In genomic region chr1:208132287-208132882, GRCh38 we compare ENCODE assay signal across 8 cellular contexts.
DNase-seq lines count a peak whose midpoint lies in the region; ATAC-seq and TF ChIP-seq lines count a peak whose summit lies in the region.

No MANE protein-coding gene starts in this region.

- 55% methylated on average over 4 of the region's 4 CpGs for WGBS in right cardiac atrium
- 10 to 45% methylated on average over 4 of the region's 4 CpGs for WGBS in sigmoid colon, 2 donors

- peak; percentile 34 for DNase-seq in GM06990 (ENCODE audit: extremely low read depth, insufficient read length)
- DNase-seq in H4 (ENCODE audit: low spot score): peak; percentile 70
- peak; percentile 88 for DNase-seq in LoVo (ENCODE audit: low spot score)
- DNase-seq in SK-N-DZ (ENCODE audit: low spot score): peak; percentile 24
- peak; percentile 45 for DNase-seq in amniotic stem cell (lab: John Stamatoyannopoulos, UW)
- DNase-seq in right cardiac atrium: peak; percentile 86 to 94 (median 94)
- peak; percentile 86 for DNase-seq in sigmoid colon
- DNase-seq in NCI-H2171 treated with DMSO at 0.1 percent for 48 hours (lab: John Stamatoyannopoulos, UW): no peak

- TF ChIP-seq CTCF in GM06990 (IDR thresholded peaks at IDR 0.05; ENCODE audit: insufficient read depth, low read length, poor library complexity, severe bottlenecking) (peak; percentile 96), sigmoid colon (IDR thresholded peaks at IDR 0.05) (peak; percentile 54 to 84 (median 80))

- TF ChIP-seq EP300 in sigmoid colon (IDR thresholded peaks at IDR 0.05): no peak

- H3K4me1 ChIP-seq in right cardiac atrium (ENCODE audit: control insufficient read depth, insufficient read depth, low read length) (peaks cover 2% of the 10 kb centered on the region), sigmoid colon (peaks cover 0 to 43% (median 24%) of the 10 kb centered on the region in 4 donors)

- H3K27me3 ChIP-seq in GM06990 (replicated peaks; ENCODE audit: control insufficient read depth, insufficient read depth, low read length) (no peaks in the 10 kb centered on the region), right cardiac atrium (ENCODE audit: control insufficient read depth, insufficient read depth) (no peaks in the 10 kb centered on the region), sigmoid colon (no peaks in the 10 kb centered on the region)

- peak; percentile 88 to 94 for ATAC-seq in right cardiac atrium

- H3K4me3 ChIP-seq in GM06990 (replicated peaks; ENCODE audit: low read depth, low read length): no peak overlapping the region
- no peak overlapping the region for H3K4me3 ChIP-seq in right cardiac atrium (ENCODE audit: low read length)
- H3K4me3 ChIP-seq in sigmoid colon: no peak overlapping the region

- no peaks in the 10 kb centered on the region for H3K36me3 ChIP-seq in GM06990 (ENCODE audit: control insufficient read depth, insufficient read depth, low read length)
- H3K36me3 ChIP-seq in sigmoid colon: no peaks in the 10 kb centered on the region

- intact Hi-C loops in right cardiac atrium (cut with DNase I): loop anchor here in 3 of 4 donors (5.0 to 10.0 kb wide), 2 partner anchors 110 to 112 kb away; partner anchors contain the start of gene PLXNA2 (in 3 of the 3)
- intact Hi-C loops in sigmoid colon (cut with DNase I): loop anchor here (2.0 to 5.0 kb wide), 2 partner anchors 110 kb away; no protein-coding TSS in a partner anchor

- no peaks in the 10 kb centered on the region for H3K9me3 ChIP-seq in right cardiac atrium (ENCODE audit: control insufficient read depth, low read length)
- no peaks in the 10 kb centered on the region for H3K9me3 ChIP-seq in sigmoid colon

- no peak overlapping the region for H3K27ac ChIP-seq in right cardiac atrium (ENCODE audit: low read length)
- peak overlapping the region in 3 of 4 donors; percentile 1 to 30 (median 14) for H3K27ac ChIP-seq in sigmoid colon

- TF ChIP-seq POLR2A in sigmoid colon (IDR thresholded peaks at IDR 0.05): no peak
